ENCODE assay signal across 11 cellular contexts in the genomic region with DNA sequence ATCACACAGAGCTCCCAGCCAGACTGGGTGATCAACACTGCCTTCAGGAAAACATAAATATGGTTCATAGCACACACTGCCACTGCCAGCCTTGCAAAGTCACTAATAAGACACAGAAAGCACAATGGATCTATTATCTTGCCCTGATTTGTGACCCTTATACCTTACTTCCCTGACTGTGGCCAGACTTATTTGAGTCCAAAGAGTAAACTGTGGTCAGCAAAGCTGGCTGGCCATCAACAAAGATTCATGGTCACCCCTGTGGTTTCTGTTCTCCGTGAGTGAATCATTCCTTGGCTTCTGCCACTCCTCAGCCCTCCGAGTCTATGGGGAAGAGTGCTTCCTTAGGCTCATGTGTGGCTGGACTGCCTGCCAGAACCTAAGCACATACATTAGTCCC.
DNase-seq lines count a peak whose midpoint lies in the region; ATAC-seq, FAIRE-seq and TF ChIP-seq lines count a peak whose summit lies in the region.
"Had no signal": no experiment of that assay in that cellular context is flagged by ENCODE, and none has a peak within 500 bp of the region (broad histone marks: within the 10 kb centered on the region; RNA-seq: fewer than 3 reads in every experiment).

No MANE protein-coding gene starts in this region.

- no peaks in the 10 kb centered on the region for H3K79me2 ChIP-seq in MM.1S (ENCODE audit: low read length)

- no peaks in the 10 kb centered on the region for H3K9me2 ChIP-seq in MM.1S (replicated peaks; ENCODE audit: insufficient read depth, low read length)

- WGBS in A549 (ENCODE audit: missing lambda C conversion rate): 6% methylated on average over 2 of the region's 2 CpGs

- H3K9me3 Mint-ChIP-seq in activated CD4-positive, alpha-beta T cell treated with anti-CD3 and anti-CD28 coated beads, Interleukin-2, amount 10 ng/mL, durations not matched to agents 7 days and 5 days: no peaks in the 10 kb centered on the region
- H3K9me3 Mint-ChIP-seq: brain had no signal

- DNase-seq in A549 (ENCODE audit: low read depth in 1 of 2, low spot score in 1 of 2) (peak in 1 of 2 experiments; percentile 12), LoVo (ENCODE audit: low spot score) (peak; percentile 79), bronchial epithelial cell (ENCODE audit: low read depth) (peak; percentile 57), kidney tubule cell (ENCODE audit: low spot score) (peak; percentile 94), MM.1S (no peak), NCI-H1694 (lab: John Stamatoyannopoulos, UW) (no peak), ascending aorta (ENCODE audit: low spot score in 2 of 2) (no peak)
- DNase-seq in activated CD4-positive, alpha-beta T cell treated with anti-CD3 and anti-CD28 coated beads, Interleukin-2, amount 10 ng/mL, durations not matched to agents 7 days and 5 days: no peak
- DNase-seq: Karpas-422, testis had no signal

- no peak for TF ChIP-seq POLR2A in A549 (IDR thresholded peaks at IDR 0.05; ENCODE audit: low read length)

- no peak for FAIRE-seq in A549 (lab: Jason Lieb, UNC)
- FAIRE-seq in bronchial epithelial cell (lab: Jason Lieb, UNC): no peak

- no peak overlapping the region for H3K9ac ChIP-seq in MM.1S (ENCODE audit: low read length)

- CTCF ChIA-PET in A549 (lab: Yijun Ruan, JAX): no interaction called here
- CTCF ChIA-PET in activated CD4-positive, alpha-beta T cell treated with anti-CD3 and anti-CD28 coated beads, Interleukin-2, amount 10 ng/mL, durations not matched to agents 7 days and 5 days (lab: Charles Lee): no interaction called here

- H3K4me3 ChIP-seq in A549 (no peak overlapping the region), bronchial epithelial cell (ENCODE audit: low read depth, low read length) (no peak overlapping the region), MM.1S (ENCODE audit: low read length) (no peak overlapping the region), ascending aorta (no peak overlapping the region)
- H3K4me3 ChIP-seq: testis had no signal

- H3K36me3 ChIP-seq in bronchial epithelial cell (ENCODE audit: control insufficient read depth, insufficient read depth, low read length) (no peaks in the 10 kb centered on the region), MM.1S (replicated peaks; ENCODE audit: insufficient read depth, low read length) (no peaks in the 10 kb centered on the region), ascending aorta (no peaks in the 10 kb centered on the region)

- no peaks in the 10 kb centered on the region for H3K36me3 Mint-ChIP-seq in activated CD4-positive, alpha-beta T cell treated with anti-CD3 and anti-CD28 coated beads, Interleukin-2, amount 10 ng/mL, durations not matched to agents 7 days and 5 days (ENCODE audit: low read depth)
- H3K36me3 Mint-ChIP-seq: brain had no signal

- no peak for TF ChIP-seq EP300 in A549 (IDR thresholded peaks at IDR 0.05)

- H3K9me3 ChIP-seq in A549 (no peaks in the 10 kb centered on the region; the same call in 2 of the 3 replicates), MM.1S (replicated peaks; ENCODE audit: insufficient read depth, low read length) (no peaks in the 10 kb centered on the region), ascending aorta (no peaks in the 10 kb centered on the region)
- H3K9me3 ChIP-seq: testis had no signal

- no peaks in the 10 kb centered on the region for H3K27me3 Mint-ChIP-seq in activated CD4-positive, alpha-beta T cell treated with anti-CD3 and anti-CD28 coated beads, Interleukin-2, amount 10 ng/mL, durations not matched to agents 7 days and 5 days
- H3K27me3 Mint-ChIP-seq: brain had no signal

- no peak overlapping the region for H3K27ac ChIP-seq in A549
- H3K27ac ChIP-seq in MM.1S (ENCODE audit: low read length): no peak overlapping the region
- no peak overlapping the region for H3K27ac ChIP-seq in ascending aorta
- H3K27ac ChIP-seq: testis had no signal

- H3K4me1 Mint-ChIP-seq in activated CD4-positive, alpha-beta T cell treated with anti-CD3 and anti-CD28 coated beads, Interleukin-2, amount 10 ng/mL, durations not matched to agents 7 days and 5 days: peaks cover 6% of the 10 kb centered on the region

- TF ChIP-seq RAD21 in A549 (conservative IDR thresholded peaks at IDR 0.05 in 1 of 2, IDR thresholded peaks at IDR 0.05 in 1 of 2): no peak

- TF ChIP-seq CTCF in A549 (IDR thresholded peaks at IDR 0.05): no peak
- TF ChIP-seq CTCF in bronchial epithelial cell (IDR thresholded peaks at IDR 0.05; ENCODE audit: insufficient read depth, low read length, severe bottlenecking): no peak
- TF ChIP-seq CTCF in MM.1S (IDR thresholded peaks at IDR 0.05; ENCODE audit: low read length): no peak
- no peak for TF ChIP-seq CTCF in ascending aorta (IDR thresholded peaks at IDR 0.05)

- peak; percentile 30 to 48; a peak in 1 of 6 replicates for ATAC-seq in A549

- intact Hi-C loops in ascending aorta (cut with DNase I): loop anchor here (2.0 to 5.0 kb wide), 2 partner anchors 27 to 557 kb away; no protein-coding TSS in a partner anchor

- POLR2A ChIA-PET in A549 (lab: Yijun Ruan, JAX): no interaction called here
- POLR2A ChIA-PET in activated CD4-positive, alpha-beta T cell treated with anti-CD3 and anti-CD28 coated beads, Interleukin-2, amount 10 ng/mL, durations not matched to agents 7 days and 5 days (lab: Charles Lee): no interaction called here

- H3K4me3 Mint-ChIP-seq in activated CD4-positive, alpha-beta T cell treated with anti-CD3 and anti-CD28 coated beads, Interleukin-2, amount 10 ng/mL, durations not matched to agents 7 days and 5 days: no peak overlapping the region
- H3K4me3 Mint-ChIP-seq: brain had no signal

- no peak overlapping the region for H3K27ac Mint-ChIP-seq in activated CD4-positive, alpha-beta T cell treated with anti-CD3 and anti-CD28 coated beads, Interleukin-2, amount 10 ng/mL, durations not matched to agents 7 days and 5 days

- H3K4me1 ChIP-seq in A549 (no peaks in the 10 kb centered on the region), MM.1S (ENCODE audit: low read length) (no peaks in the 10 kb centered on the region), ascending aorta (no peaks in the 10 kb centered on the region)
- H3K4me1 ChIP-seq: testis had no signal

- no peak overlapping the region for H2AFZ ChIP-seq in MM.1S (ENCODE audit: low read length)

- H3K27me3 ChIP-seq in bronchial epithelial cell (ENCODE audit: control insufficient read depth, insufficient read depth, low read length) (no peaks in the 10 kb centered on the region), MM.1S (replicated peaks; ENCODE audit: insufficient read depth, low read length) (no peaks in the 10 kb centered on the region), ascending aorta (no peaks in the 10 kb centered on the region)
- H3K27me3 ChIP-seq: testis had no signal

- no peaks in the 10 kb centered on the region for H4K20me1 ChIP-seq in MM.1S (ENCODE audit: insufficient read depth, low read length)

- H3F3A ChIP-seq in MM.1S (ENCODE audit: insufficient read depth, low read length): no peaks in the 10 kb centered on the region

- H3K4me2 ChIP-seq in A549: 0 out of 3 replicates have a peak overlapping the region, but pooled peaks have one; percentile 25
- no peak overlapping the region for H3K4me2 ChIP-seq in MM.1S (ENCODE audit: low read depth, low read length)

TF ChIP-seq in A549, 52 proteins besides CTCF, POLR2A, EP300 and RAD21 (continues in another document):
- TF ChIP-seq RARB (CRISPR knock-in tag; IDR thresholded peaks at IDR 0.05): no peak
- TF ChIP-seq, protein P1, sequence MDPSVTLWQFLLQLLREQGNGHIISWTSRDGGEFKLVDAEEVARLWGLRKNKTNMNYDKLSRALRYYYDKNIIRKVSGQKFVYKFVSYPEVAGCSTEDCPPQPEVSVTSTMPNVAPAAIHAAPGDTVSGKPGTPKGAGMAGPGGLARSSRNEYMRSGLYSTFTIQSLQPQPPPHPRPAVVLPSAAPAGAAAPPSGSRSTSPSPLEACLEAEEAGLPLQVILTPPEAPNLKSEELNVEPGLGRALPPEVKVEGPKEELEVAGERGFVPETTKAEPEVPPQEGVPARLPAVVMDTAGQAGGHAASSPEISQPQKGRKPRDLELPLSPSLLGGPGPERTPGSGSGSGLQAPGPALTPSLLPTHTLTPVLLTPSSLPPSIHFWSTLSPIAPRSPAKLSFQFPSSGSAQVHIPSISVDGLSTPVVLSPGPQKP (IDR thresholded peaks at IDR 0.05; ENCODE audit: low read depth, low read length): no peak
- no peak for TF ChIP-seq FOSL2 (IDR thresholded peaks at IDR 0.05)
- TF ChIP-seq FOSL2 (CRISPR knock-in tag; IDR thresholded peaks at IDR 0.05): no peak
- TF ChIP-seq ZSCAN20 (CRISPR knock-in tag; IDR thresholded peaks at IDR 0.05): no peak
- no peak for TF ChIP-seq NPAS2 (CRISPR knock-in tag; IDR thresholded peaks at IDR 0.05; ENCODE audit: borderline replicate concordance)
- TF ChIP-seq, protein P2, sequence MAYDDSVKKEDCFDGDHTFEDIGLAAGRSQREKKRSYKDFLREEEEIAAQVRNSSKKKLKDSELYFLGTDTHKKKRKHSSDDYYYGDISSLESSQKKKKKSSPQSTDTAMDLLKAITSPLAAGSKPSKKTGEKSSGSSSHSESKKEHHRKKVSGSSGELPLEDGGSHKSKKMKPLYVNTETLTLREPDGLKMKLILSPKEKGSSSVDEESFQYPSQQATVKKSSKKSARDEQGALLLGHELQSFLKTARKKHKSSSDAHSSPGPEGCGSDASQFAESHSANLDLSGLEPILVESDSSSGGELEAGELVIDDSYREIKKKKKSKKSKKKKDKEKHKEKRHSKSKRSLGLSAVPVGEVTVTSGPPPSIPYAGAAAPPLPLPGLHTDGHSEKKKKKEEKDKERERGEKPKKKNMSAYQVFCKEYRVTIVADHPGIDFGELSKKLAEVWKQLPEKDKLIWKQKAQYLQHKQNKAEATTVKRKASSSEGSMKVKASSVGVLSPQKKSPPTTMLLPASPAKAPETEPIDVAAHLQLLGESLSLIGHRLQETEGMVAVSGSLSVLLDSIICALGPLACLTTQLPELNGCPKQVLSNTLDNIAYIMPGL (CRISPR knock-in tag; IDR thresholded peaks at IDR 0.05; ENCODE audit: borderline replicate concordance): no peak
- TF ChIP-seq, protein P3, sequence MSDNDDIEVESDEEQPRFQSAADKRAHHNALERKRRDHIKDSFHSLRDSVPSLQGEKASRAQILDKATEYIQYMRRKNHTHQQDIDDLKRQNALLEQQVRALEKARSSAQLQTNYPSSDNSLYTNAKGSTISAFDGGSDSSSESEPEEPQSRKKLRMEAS (IDR thresholded peaks at IDR 0.05): no peak
- TF ChIP-seq PHF8 (IDR thresholded peaks at IDR 0.05; ENCODE audit: borderline replicate concordance, low read depth): no peak
- TF ChIP-seq RCOR1 (IDR thresholded peaks at IDR 0.05; ENCODE audit: low read depth, low read length): no peak
- no peak for TF ChIP-seq NR3C1 (IDR thresholded peaks at IDR 0.05)
- TF ChIP-seq ZFP36 (IDR thresholded peaks at IDR 0.05; ENCODE audit: borderline replicate concordance, partially characterized antibody): no peak
- TF ChIP-seq MYC (IDR thresholded peaks at IDR 0.05; ENCODE audit: borderline replicate concordance, low read length): no peak
- no peak for TF ChIP-seq KDM1A (IDR thresholded peaks at IDR 0.05; ENCODE audit: low read depth)
- no peak for TF ChIP-seq MAFK (IDR thresholded peaks at IDR 0.05; ENCODE audit: partially characterized antibody)

Comparison
In these comparisons a context has a peak if more than half of its experiments do, and no peak if none do; other contexts are left out.
1. DNase-seq: peak in LoVo (single experiment), bronchial epithelial cell (single experiment) and kidney tubule cell (single experiment); none in MM.1S (single experiment), NCI-H1694 (single experiment), activated CD4-positive, alpha-beta T cell treated with anti-CD3 and anti-CD28 coated beads, Interleukin-2, amount 10 ng/mL, durations not matched to agents 7 days and 5 days (single experiment) and ascending aorta (0 of 2).